8 cellular contexts compared by ENCODE assay signal in the genomic region with DNA sequence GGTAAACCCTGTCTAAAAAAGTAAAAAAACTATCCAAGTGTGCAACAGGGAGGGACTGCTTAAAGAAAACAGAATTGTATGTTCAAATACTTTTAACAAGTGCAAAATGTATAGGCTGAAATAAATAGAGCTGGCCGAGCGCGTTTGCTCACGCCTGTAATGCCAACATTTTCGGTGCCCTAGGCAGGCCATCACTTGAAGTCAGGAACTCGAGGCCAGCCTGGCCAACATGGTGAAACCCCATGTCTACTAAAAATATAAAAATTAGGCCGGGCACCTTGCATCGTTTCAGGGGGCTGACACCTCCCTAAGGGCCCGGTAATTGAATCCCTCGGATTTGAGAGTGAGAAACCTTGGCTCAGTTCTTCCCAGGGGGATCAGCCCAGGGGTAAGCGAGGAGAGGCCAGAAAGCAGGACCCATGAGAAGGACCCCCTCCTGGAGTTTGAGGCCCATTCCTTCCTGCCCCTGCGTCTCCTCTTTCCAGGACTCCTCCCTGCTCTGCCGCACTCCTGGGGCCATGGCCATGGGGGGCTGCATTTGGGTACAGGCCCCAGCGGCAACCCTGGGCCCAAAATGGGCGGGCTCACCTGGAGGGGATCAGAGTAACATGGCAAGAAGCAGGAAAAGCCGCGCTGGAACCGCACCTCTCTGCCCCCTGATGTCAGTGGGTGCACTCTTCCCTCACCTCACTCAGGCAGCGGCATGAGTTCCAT.
DNase-seq lines count a peak whose midpoint lies in the region; ATAC-seq and TF ChIP-seq lines count a peak whose summit lies in the region.

No MANE protein-coding gene starts in this region.

- H3K18ac ChIP-seq in mesendoderm (ENCODE audit: low read length) = no peak overlapping the region

- peaks cover 16% of the 10 kb centered on the region for H3K4me1 Mint-ChIP-seq in activated naive CD4-positive, alpha-beta T cell treated with anti-CD3 and anti-CD28 coated beads for 36 hours (ENCODE audit: low read depth)
- H3K4me1 Mint-ChIP-seq in brain = peaks cover 37% of the 10 kb centered on the region

- H3K4me3 ChIP-seq in mesendoderm (ENCODE audit: low read length) (peak overlapping the region; percentile 85), transverse colon (peak overlapping the region; percentile 43 to 87 (median 72))

- no peaks in the 10 kb centered on the region for H3K79me2 ChIP-seq in mesendoderm (ENCODE audit: control insufficient read depth, insufficient read depth, low read length)

- H3K23ac ChIP-seq in mesendoderm (ENCODE audit: low read length) = no peak overlapping the region

- WGBS in mesendoderm (ENCODE audit: extremely low coverage, insufficient coverage, low lambda C conversion rate) = no CpG with 5 or more reads among the region's 19 CpGs
- 48 to 77% methylated on average over 6 to 19 of the region's 19 CpGs for WGBS in transverse colon (ENCODE audit: low coverage in 1 of 2), 2 donors

- CTCF ChIA-PET in activated naive CD4-positive, alpha-beta T cell treated with anti-CD3 and anti-CD28 coated beads for 36 hours (lab: Charles Lee) = interaction anchor here (1.5 kb wide), 2 partner anchors 13 to 153 kb away, joined by 4 to 6 read pairs; no protein-coding TSS in a partner anchor

- H2BK5ac ChIP-seq in mesendoderm (ENCODE audit: low read length) = peak overlapping the region; percentile 70

- in situ Hi-C loops in transverse colon (cut with MboI; ENCODE audit: low pct_ligation_motif_present in 1 of 4, low pct_unique_long_range_greater_than_20kb in 1 of 4, low sequenced_read_pairs in 3 of 4) = loop anchor here in 1 of 4 donors (25.0 kb wide), 1 partner anchor 158 kb away; no protein-coding TSS in a partner anchor

- H4K8ac ChIP-seq in mesendoderm (ENCODE audit: low read depth, low read length) = no peak overlapping the region

- no peaks in the 10 kb centered on the region for H3K79me1 ChIP-seq in mesendoderm (ENCODE audit: low read length)

- no peak overlapping the region for H2BK120ac ChIP-seq in mesendoderm (ENCODE audit: low read depth, low read length)

- no peak for TF ChIP-seq EP300 in transverse colon (IDR thresholded peaks at IDR 0.05; ENCODE audit: low read depth)

- H3K27me3 Mint-ChIP-seq in activated naive CD4-positive, alpha-beta T cell treated with anti-CD3 and anti-CD28 coated beads for 36 hours (ENCODE audit: low read depth) = peaks cover 2% of the 10 kb centered on the region
- H3K27me3 Mint-ChIP-seq in brain = peaks cover 13% of the 10 kb centered on the region

- H4K5ac ChIP-seq in mesendoderm (ENCODE audit: low read length) = peak overlapping the region; percentile 95

- H3K4me2 ChIP-seq in mesendoderm (ENCODE audit: low read length) = peak overlapping the region; percentile 81

- H3K9me3 ChIP-seq in transverse colon = no peaks in the 10 kb centered on the region

- peak overlapping the region; percentile 95 for H3K56ac ChIP-seq in mesendoderm (ENCODE audit: low read length)

- H3K27me3 ChIP-seq in mesendoderm (ENCODE audit: insufficient read depth, low read length, poor library complexity) = no peaks in the 10 kb centered on the region
- no peaks in the 10 kb centered on the region for H3K27me3 ChIP-seq in transverse colon

- peaks cover 4% of the 10 kb centered on the region for H3K36me3 Mint-ChIP-seq in activated naive CD4-positive, alpha-beta T cell treated with anti-CD3 and anti-CD28 coated beads for 36 hours (ENCODE audit: low read depth)
- H3K36me3 Mint-ChIP-seq in brain = no peaks in the 10 kb centered on the region

- DNase-seq in activated naive CD4-positive, alpha-beta T cell treated with anti-CD3 and anti-CD28 coated beads for 36 hours = no peak
- DNase-seq in activated naive CD4-positive, alpha-beta T cell treated with anti-CD3 and anti-CD28 coated beads, Interleukin-2, amount 50 U/mL, for 16 hours = no peak
- DNase-seq in mesendoderm (no peak), transverse colon (no peak), NCI-H510A treated with DMSO at 0.1 percent for 48 hours (lab: John Stamatoyannopoulos, UW) (no peak)

- H3K27ac ChIP-seq in mesendoderm (ENCODE audit: low read depth, low read length) (peak overlapping the region; percentile 30), transverse colon (peak overlapping the region; percentile 93 to 98 (median 94))

- H3K4ac ChIP-seq in mesendoderm (ENCODE audit: low read depth, low read length) = peak overlapping the region; percentile 60

- H3K27ac Mint-ChIP-seq in activated naive CD4-positive, alpha-beta T cell treated with anti-CD3 and anti-CD28 coated beads for 36 hours = peak overlapping the region; percentile 98
- peak overlapping the region; percentile 95 to 100 (median 100) for H3K27ac Mint-ChIP-seq in brain

- intact Hi-C loops in activated naive CD4-positive, alpha-beta T cell treated with anti-CD3 and anti-CD28 coated beads for 36 hours (cut with micrococcal nuclease) = loop anchor here (1.0 to 10.0 kb wide), 6 partner anchors 15 to 865 kb away; partner anchors contain the start of gene RABGEF1
- intact Hi-C loops in transverse colon (cut with DNase I; ENCODE audit: low total_unique reads) = no loop called here

- TF ChIP-seq CTCF in brain (conservative IDR thresholded peaks at IDR 0.05) (no peak), transverse colon (IDR thresholded peaks at IDR 0.05) (no peak)

- H3K36me3 ChIP-seq in mesendoderm (ENCODE audit: control insufficient read depth, insufficient read depth, low read length) (no peaks in the 10 kb centered on the region), transverse colon (no peaks in the 10 kb centered on the region)

- TF ChIP-seq POLR2A in transverse colon (IDR thresholded peaks at IDR 0.05) = no peak

- peak overlapping the region; percentile 93 for H2AK5ac ChIP-seq in mesendoderm (ENCODE audit: low read length)

- peak overlapping the region; percentile 96 for H3K9ac ChIP-seq in mesendoderm (ENCODE audit: low read length)

- ATAC-seq in GM21381 (IDR thresholded peaks at IDR 0.05; ENCODE audit: unreplicated experiment) = no peak
- no peak for ATAC-seq in HG02759 (IDR thresholded peaks at IDR 0.05; ENCODE audit: unreplicated experiment)

- no peaks in the 10 kb centered on the region for H3K4me1 ChIP-seq in mesendoderm (ENCODE audit: control insufficient read depth, low read depth, low read length)
- peaks cover 0 to 21% (median 18%) of the 10 kb centered on the region in 4 donors for H3K4me1 ChIP-seq in transverse colon

- H3K9me3 Mint-ChIP-seq in activated naive CD4-positive, alpha-beta T cell treated with anti-CD3 and anti-CD28 coated beads for 36 hours = no peaks in the 10 kb centered on the region
- H3K9me3 Mint-ChIP-seq in brain = peaks cover 0 to 3% (median 0%) of the 10 kb centered on the region in 5 experiments

- H3K4me3 Mint-ChIP-seq in activated naive CD4-positive, alpha-beta T cell treated with anti-CD3 and anti-CD28 coated beads for 36 hours = peak overlapping the region; percentile 88
- H3K4me3 Mint-ChIP-seq in brain = peak overlapping the region; percentile 90 to 97 (median 96)

- no peak overlapping the region for H2BK15ac ChIP-seq in mesendoderm (replicated peaks; ENCODE audit: low read depth)
